In genomic region chr9:113631093-113631765, GRCh38 we compare ENCODE assay signal across 1 cellular context.
TF ChIP-seq lines count a peak whose summit lies in the region.

No MANE protein-coding gene starts in this region.

TF ChIP-seq in IMR-90, 13 proteins besides CTCF, POLR2A, EP300 and RAD21:
- TF ChIP-seq MAZ (IDR thresholded peaks at IDR 0.05; ENCODE audit: borderline replicate concordance, low read depth, low read length), result no peak
- no peak; the same call in 1 of the 2 replicates for TF ChIP-seq MAFK (IDR thresholded peaks at IDR 0.05; ENCODE audit: low read depth, low read length)
- TF ChIP-seq FOS (IDR thresholded peaks at IDR 0.05; ENCODE audit: low read depth, low read length), result no peak
- no peak for TF ChIP-seq RFX5 (IDR thresholded peaks at IDR 0.05; ENCODE audit: low read depth, low read length)
- TF ChIP-seq SMC3 (IDR thresholded peaks at IDR 0.05; ENCODE audit: low read depth, low read length), result no peak
